ENCODE assay signal across 8 cellular contexts in the genomic region with DNA sequence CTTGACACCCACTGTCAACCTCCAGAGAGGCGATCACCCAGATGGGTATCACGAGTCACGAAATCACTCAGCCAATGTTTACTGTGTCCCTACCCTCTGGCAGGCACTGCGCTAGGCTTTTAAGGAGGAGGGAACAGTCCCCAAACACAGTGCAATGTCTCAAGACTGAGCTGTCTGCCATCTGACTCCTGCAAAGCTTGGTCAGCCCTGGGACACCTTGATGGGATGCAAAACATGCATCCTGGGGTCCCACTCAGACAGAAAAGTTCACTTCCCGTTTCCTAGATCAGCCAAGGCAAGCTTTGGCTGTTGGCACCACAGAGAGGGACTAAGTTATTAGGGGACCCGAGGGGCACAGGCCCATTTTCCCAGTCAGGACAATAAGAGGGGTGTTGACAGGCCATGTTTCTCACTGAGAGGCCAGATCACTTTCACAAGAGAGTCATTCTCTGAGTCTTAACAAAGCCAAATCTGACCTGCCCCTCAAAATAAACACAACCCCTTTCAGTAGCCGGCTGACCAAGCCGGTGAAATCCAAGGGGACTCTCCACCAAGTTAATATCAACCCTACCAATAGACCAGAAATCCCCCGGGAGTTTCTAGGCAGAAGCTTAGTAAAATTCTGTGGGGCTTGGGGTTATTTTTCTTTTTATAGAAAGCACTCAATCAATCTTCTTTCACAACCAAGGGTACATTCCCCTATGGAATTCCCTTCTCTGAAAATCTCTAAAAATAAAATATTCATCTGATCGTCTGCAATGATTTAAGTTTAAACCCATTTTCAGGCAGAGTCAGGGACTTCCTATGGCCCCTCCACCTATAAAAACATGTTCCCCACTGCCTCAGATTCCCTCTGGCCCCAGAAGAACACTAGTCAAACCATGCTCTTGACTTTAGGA. TPM values are rescaled to one million over a fixed set of nuclear protein-coding genes. Genes with fewer than 3 reads are reported as not detected.
DNase-seq lines count a peak whose midpoint lies in the region; ATAC-seq and TF ChIP-seq lines count a peak whose summit lies in the region.

No MANE protein-coding gene starts in this region.

- H3K4me3 ChIP-seq in psoas muscle = peak overlapping the region; percentile 20
- H3K4me3 ChIP-seq in H7 (ENCODE audit: insufficient read depth, low read depth, low read length) = no peak overlapping the region
- H3K4me3 ChIP-seq in endodermal cell (ENCODE audit: low read length) = no peak overlapping the region

- H3K9me3 ChIP-seq in T-helper 17 cell (ENCODE audit: control insufficient read depth, low read length, poor library complexity, severe bottlenecking) (no peaks in the 10 kb centered on the region), psoas muscle (no peaks in the 10 kb centered on the region), endodermal cell (ENCODE audit: control insufficient read depth, low read length) (no peaks in the 10 kb centered on the region)

- H3K36me3 ChIP-seq in psoas muscle (ENCODE audit: insufficient read depth in 1 of 2, low read depth in 1 of 2) (no peaks in the 10 kb centered on the region), H7 (replicated peaks; ENCODE audit: control insufficient read depth, insufficient read depth, low read length) (no peaks in the 10 kb centered on the region), endodermal cell (ENCODE audit: control insufficient read depth, insufficient read depth, low read length) (no peaks in the 10 kb centered on the region)

- no peak overlapping the region for H3K9ac ChIP-seq in endodermal cell (ENCODE audit: extremely low read depth, low read length, poor library complexity, severe bottlenecking)

- intact Hi-C loops in psoas muscle (cut with DNase I) = loop anchor here in 1 of 2 donors (5.0 kb wide), 2 partner anchors 63 to 113 kb away; no protein-coding TSS in a partner anchor

- H3K4me3 Mint-ChIP-seq in T-helper 17 cell (peak overlapping the region; percentile 75), endodermal cell (no peak overlapping the region)

- H3K36me3 Mint-ChIP-seq in T-helper 17 cell (ENCODE audit: low read depth) (peaks cover 8% of the 10 kb centered on the region), endodermal cell (ENCODE audit: low read depth) (no peaks in the 10 kb centered on the region)

- peak overlapping the region; percentile 98 for H3K27ac Mint-ChIP-seq in T-helper 17 cell
- H3K27ac Mint-ChIP-seq in endodermal cell = no peak overlapping the region

- peaks cover 46% of the 10 kb centered on the region for H3K4me1 ChIP-seq in psoas muscle
- no peaks in the 10 kb centered on the region for H3K4me1 ChIP-seq in endodermal cell (ENCODE audit: control insufficient read depth, insufficient read depth, low read length)

- peak overlapping the region; percentile 76 for H3K27ac ChIP-seq in psoas muscle
- no peak overlapping the region for H3K27ac ChIP-seq in endodermal cell (ENCODE audit: low read depth, low read length)

- H3K27me3 Mint-ChIP-seq in T-helper 17 cell = no peaks in the 10 kb centered on the region
- H3K27me3 Mint-ChIP-seq in endodermal cell (ENCODE audit: insufficient read depth) = peaks cover 56% of the 10 kb centered on the region

- ATAC-seq in GM18517 (IDR thresholded peaks at IDR 0.05; ENCODE audit: unreplicated experiment) = peak; percentile 31
- peak; percentile 19 for ATAC-seq in GM21825 (IDR thresholded peaks at IDR 0.05; ENCODE audit: unreplicated experiment)
- ATAC-seq in T-helper 17 cell = no peak
- ATAC-seq in psoas muscle = peak in 1 of 4 donors; percentile 23

- TF ChIP-seq CTCF in psoas muscle (IDR thresholded peaks at IDR 0.05) (no peak), endodermal cell (conservative IDR thresholded peaks at IDR 0.05) (no peak)

- DNase-seq in T-helper 17 cell = no peak
- no peak for DNase-seq in psoas muscle
- DNase-seq in H7 = no peak
- DNase-seq in activated CD4-positive, CD25-positive, alpha-beta regulatory T cell (lab: John Stamatoyannopoulos, UW) = no peak
- DNase-seq in LoVo (ENCODE audit: low spot score) = no peak
- no peak for DNase-seq in endodermal cell

- no peaks in the 10 kb centered on the region for H3K27me3 ChIP-seq in psoas muscle (ENCODE audit: insufficient read depth in 3 of 3, low read length in 2 of 3)
- peaks cover 35% of the 10 kb centered on the region for H3K27me3 ChIP-seq in H7 (ENCODE audit: control insufficient read depth, insufficient read depth, low read length)
- H3K27me3 ChIP-seq in endodermal cell (ENCODE audit: control insufficient read depth, insufficient read depth, low read length, poor library complexity, severe bottlenecking) = peaks cover 50% of the 10 kb centered on the region

- peaks cover 63% of the 10 kb centered on the region for H3K4me1 Mint-ChIP-seq in T-helper 17 cell
- H3K4me1 Mint-ChIP-seq in endodermal cell = peaks cover 5% of the 10 kb centered on the region

- 35 to 67% (median 42%) methylated on average over 10 of the region's 10 CpGs for WGBS in psoas muscle, 3 donors
- 86 to 92% methylated on average over 7 to 9 of the region's 10 CpGs for WGBS in endodermal cell (ENCODE audit: insufficient coverage in 1 of 2, insufficient read length in 1 of 2), 2 experiments

- no peaks in the 10 kb centered on the region for H3K9me3 Mint-ChIP-seq in endodermal cell

RNA-seq across cellular contexts. Expression of gene RFTN1, which starts 3.5 kb away (rescaled TPM):
- total RNA-seq in T-helper 17 cell (10 to 100 TPM; 51.8 to 55.8 TPM), psoas muscle (10 to 100 TPM; 11.5 to 21.8 (median 16.8) TPM), endodermal cell (1 to 10 TPM in 1 of 2 donors, under 1 TPM in 1; 0.80 to 1.1 TPM)
- 10 to 100 TPM in 2 of 3 donors, 1 to 10 TPM in 1; 9.1 to 33.1 (median 14.9) TPM for polyA plus RNA-seq in psoas muscle
- 0.81 and 0.90 TPM in 2 replicates for total RNA-seq in H7 (2014; rRNA removed; shearing (Covaris generic))
- 5.2 TPM for polyA plus RNA-seq in endodermal cell (2013, experiment 1 of 2)
- polyA plus RNA-seq in endodermal cell (2013, experiment 2 of 2) = 7.0 TPM
